21 cellular contexts compared by ENCODE assay signal in genomic region chr5:177504086-177505056, GRCh38. TPM values are rescaled to one million over a fixed set of nuclear protein-coding genes. Genes with fewer than 3 reads are reported as not detected.
DNase-seq lines count a peak whose midpoint lies in the region; TF ChIP-seq lines count a peak whose summit lies in the region.
"Had no signal": no experiment of that assay in that cellular context is flagged by ENCODE, and none has a peak within 500 bp of the region (broad histone marks: within the 10 kb centered on the region; RNA-seq: fewer than 3 reads in every experiment).

No MANE protein-coding gene starts in this region.

- no peak for TF ChIP-seq EP300 in stomach (IDR thresholded peaks at IDR 0.05)

- WGBS in stomach, 5 donors, result 85 to 92% (median 91%) methylated on average over 23 to 47 of the region's 47 CpGs

- H4K20me1 ChIP-seq in DOHH2 (ENCODE audit: control insufficient read depth, insufficient read depth, low read depth, low read length), result peaks cover 8% of the 10 kb centered on the region; the same call in 1 of the 2 replicates

- TF ChIP-seq POLR2A in stomach (IDR thresholded peaks at IDR 0.05), result no peak

- H3K9ac ChIP-seq in NT2/D1 (ENCODE audit: insufficient read length, low read depth), result peak overlapping the region; percentile 3
- H3K9ac ChIP-seq: KMS-11 had no signal

- H3K9me2 ChIP-seq in DOHH2 (replicated peaks; ENCODE audit: control insufficient read depth, low read length), result no peaks in the 10 kb centered on the region

- peaks cover 4% of the 10 kb centered on the region; the same call in 1 of the 2 replicates for H3K27me3 ChIP-seq in DOHH2 (ENCODE audit: control insufficient read depth, low read length)
- no peaks in the 10 kb centered on the region for H3K27me3 ChIP-seq in NT2/D1 (ENCODE audit: insufficient read depth, insufficient read length)
- no peaks in the 10 kb centered on the region for H3K27me3 ChIP-seq in neutrophil
- H3K27me3 ChIP-seq in stomach, result no peaks in the 10 kb centered on the region
- H3K27me3 ChIP-seq: SJSA1 had no signal

- intact Hi-C loops in stomach (cut with DNase I; ENCODE audit: low total_unique reads), result loop anchor here (5.0 kb wide), 1 partner anchor 112 kb away; no protein-coding TSS in a partner anchor

- H3K36me3 ChIP-seq in DOHH2 (ENCODE audit: control insufficient read depth, low read length) (peaks cover 76% of the 10 kb centered on the region), NT2/D1 (ENCODE audit: insufficient read depth, insufficient read length, low read length) (peaks cover 61% of the 10 kb centered on the region), neutrophil (peaks cover 72% of the 10 kb centered on the region), stomach (peaks cover 0 to 22% (median 12%) of the 10 kb centered on the region in 4 donors)

- 0 out of 2 replicates have a peak overlapping the region, but pooled peaks have one; percentile 61 for H3K4me2 ChIP-seq in DOHH2 (ENCODE audit: low read length)
- H3K4me2 ChIP-seq: GM23338, KMS-11 had no signal

- no peak overlapping the region for H3K4me3 ChIP-seq in DOHH2 (ENCODE audit: low read length)
- H3K4me3 ChIP-seq in NT2/D1 (ENCODE audit: insufficient read length, low read depth), result no peak overlapping the region
- no peak overlapping the region for H3K4me3 ChIP-seq in neutrophil (ENCODE audit: low read depth in 1 of 2, low read length in 1 of 2)
- no peak overlapping the region for H3K4me3 ChIP-seq in stomach
- H3K4me3 ChIP-seq: GM12878, GM23338, SJSA1 had no signal

- H3F3A ChIP-seq in DOHH2 (ENCODE audit: control insufficient read depth, insufficient read depth), result peaks cover 31% of the 10 kb centered on the region

- 0 out of 2 replicates have a peak overlapping the region, but pooled peaks have one; percentile 11 for H3K27ac ChIP-seq in DOHH2 (ENCODE audit: low read depth, low read length)
- H3K27ac ChIP-seq in neutrophil, result peak overlapping the region; percentile 75
- H3K27ac ChIP-seq in stomach, result no peak overlapping the region
- H3K27ac ChIP-seq: KMS-11, SJSA1 had no signal

- TF ChIP-seq CTCF in DOHH2 (IDR thresholded peaks at IDR 0.05; ENCODE audit: low read depth, low read length, poor library complexity, severe bottlenecking) (no peak), neutrophil (IDR thresholded peaks at IDR 0.05) (no peak), stomach (IDR thresholded peaks at IDR 0.05) (no peak)

- H3K9me3 ChIP-seq in DOHH2 (ENCODE audit: control insufficient read depth, insufficient read depth, low read length), result no peaks in the 10 kb centered on the region
- no peaks in the 10 kb centered on the region for H3K9me3 ChIP-seq in NT2/D1 (ENCODE audit: insufficient read depth, low read length)
- no peaks in the 10 kb centered on the region for H3K9me3 ChIP-seq in neutrophil
- no peaks in the 10 kb centered on the region for H3K9me3 ChIP-seq in stomach
- H3K9me3 ChIP-seq: Caco-2, SJSA1 had no signal

- H3K79me2 ChIP-seq in DOHH2 (ENCODE audit: control insufficient read depth, low read length), result peaks cover 31% of the 10 kb centered on the region

- no peak for DNase-seq in NT2/D1 (ENCODE audit: low read depth, low spot score)
- no peak for DNase-seq in activated effector memory CD4-positive, alpha-beta T cell treated with anti-CD3 and anti-CD28 coated beads, Interleukin-2, amount 50 U/mL, for 16 hours
- no peak for DNase-seq in stomach
- DNase-seq: Caco-2; CD4-positive, alpha-beta memory T cell; DMS 273 treated with DMSO at 0.1 percent for 48 hours; DMS79 treated with DMSO at 0.1 percent for 48 hours; HCEC 1CT; NCI-H1105 treated with DMSO at 0.1 percent for 48 hours; NCI-H2029 treated with DMSO at 0.1 percent for 48 hours; NCI-H226; NCI-H524; NCI-H774; NK-92 treated with Interleukin-12 subunit alpha and Interleukin-12 subunit beta, amount 100 ng/mL, for 24 hours; OCI-M1 had no signal

- H3K4me1 ChIP-seq in DOHH2 (ENCODE audit: control insufficient read depth, low read length) (peaks cover 77% of the 10 kb centered on the region), NT2/D1 (ENCODE audit: insufficient read depth, insufficient read length) (peaks cover 15% of the 10 kb centered on the region), neutrophil (ENCODE audit: control insufficient read depth in 1 of 2, insufficient read depth in 1 of 2, low read depth in 1 of 2, low read length in 1 of 2) (peaks cover 56 to 67% of the 10 kb centered on the region in 2 experiments), stomach (peaks cover 0 to 18% (median 9%) of the 10 kb centered on the region in 4 donors)
- H3K4me1 ChIP-seq: Caco-2 had no signal

RNA-seq across cellular contexts. Expression of gene DOK3, which starts 5.3 kb away (rescaled TPM):
- total RNA-seq in stomach, result 10 to 100 TPM in 1 of 5 donors, 1 to 10 TPM in 2, under 1 TPM in 1, not detected in 1; 0.43 to 31.2 (median 3.9) TPM
- 1 to 10 TPM; 2.4 to 6.0 (median 4.9) TPM for polyA plus RNA-seq in stomach

RNA-seq across cellular contexts. Expression of gene PDLIM7, which starts 7.0 kb away (rescaled TPM):
- 100 to 1,000 TPM in 2 of 5 donors, 10 to 100 TPM in 3; 14.6 to 126 (median 97.0) TPM for total RNA-seq in stomach
- 100 to 1,000 TPM in 1 of 3 donors, 10 to 100 TPM in 2; 43.5 to 142 (median 76.6) TPM for polyA plus RNA-seq in stomach

RNA-seq across cellular contexts. Expression of gene DDX41, which starts 12.4 kb away (rescaled TPM):
- 100 to 1,000 TPM in 3 of 5 donors, 10 to 100 TPM in 2; 54.9 to 263 (median 128) TPM for total RNA-seq in stomach
- polyA plus RNA-seq in stomach, result 10 to 100 TPM; 65.3 to 72.9 (median 71.0) TPM

RNA-seq across cellular contexts. Expression of gene DBN1, which starts 30.9 kb away (rescaled TPM):
- total RNA-seq in stomach, result 10 to 100 TPM; 15.2 to 78.1 (median 53.3) TPM
- polyA plus RNA-seq in stomach, result 10 to 100 TPM; 14.7 to 31.3 (median 22.7) TPM

RNA-seq across cellular contexts. Expression of gene FAM193B, which starts 50.0 kb away (rescaled TPM):
- total RNA-seq in stomach, result 100 to 1,000 TPM in 3 of 5 donors, 10 to 100 TPM in 2; 40.4 to 316 (median 143) TPM
- polyA plus RNA-seq in stomach, result 100 to 1,000 TPM; 106 to 140 (median 136) TPM

Comparison
In these comparisons a context has a peak if more than half of its experiments do, and no peak if none do; other contexts are left out.
1. H3K27ac ChIP-seq: peak in DOHH2 (single experiment) and neutrophil (single experiment); none in stomach (0 of 5).